ENCODE assay signal across 1 cellular context in the genomic region with DNA sequence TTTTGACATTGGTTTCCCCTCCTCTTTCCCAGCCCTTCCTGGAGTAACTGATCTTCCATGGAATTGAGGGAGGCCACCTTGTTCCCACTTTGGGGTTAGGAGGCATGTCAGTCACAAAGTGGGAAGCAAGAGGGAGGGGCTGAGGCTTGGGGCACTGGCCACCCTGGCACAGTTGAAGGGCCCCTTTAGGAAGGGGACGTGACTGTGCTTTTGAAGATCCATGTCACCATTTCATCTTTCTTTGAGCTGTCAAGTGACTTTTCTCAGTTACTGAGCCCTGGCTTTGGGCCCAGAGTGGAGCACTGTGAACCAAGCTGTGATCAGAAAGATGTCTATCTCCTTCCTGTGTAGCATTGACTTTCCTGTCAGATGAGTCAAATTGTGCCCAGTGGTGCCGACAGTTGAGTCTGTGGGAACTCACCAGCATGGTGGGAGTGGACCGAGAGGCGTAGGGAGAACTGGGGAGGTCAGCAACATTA.
TF ChIP-seq lines count a peak whose summit lies in the region.

No MANE protein-coding gene starts in this region.

TF ChIP-seq in A549, 52 proteins besides CTCF, POLR2A, EP300 and RAD21 (continued from another document):
- TF ChIP-seq, protein P1, sequence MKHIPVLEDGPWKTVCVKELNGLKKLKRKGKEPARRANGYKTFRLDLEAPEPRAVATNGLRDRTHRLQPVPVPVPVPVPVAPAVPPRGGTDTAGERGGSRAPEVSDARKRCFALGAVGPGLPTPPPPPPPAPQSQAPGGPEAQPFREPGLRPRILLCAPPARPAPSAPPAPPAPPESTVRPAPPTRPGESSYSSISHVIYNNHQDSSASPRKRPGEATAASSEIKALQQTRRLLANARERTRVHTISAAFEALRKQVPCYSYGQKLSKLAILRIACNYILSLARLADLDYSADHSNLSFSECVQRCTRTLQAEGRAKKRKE (CRISPR knock-in tag; IDR thresholded peaks at IDR 0.05; ENCODE audit: low read depth): no peak
- no peak for TF ChIP-seq EHF (CRISPR knock-in tag; IDR thresholded peaks at IDR 0.05)
